In genomic region chr17:3556905-3557767, GRCh38 we compare ENCODE assay signal across 1 cellular context.
TF ChIP-seq lines count a peak whose summit lies in the region.

No MANE protein-coding gene starts in this region.

TF ChIP-seq in SK-N-SH treated with all-trans-retinoic acid at 6 μM for 48 hours, 23 proteins besides CTCF, POLR2A, EP300 and RAD21 (continued from another document):
- TF ChIP-seq CSRNP3 (CRISPR knock-in tag; IDR thresholded peaks at IDR 0.05): no peak
